Comparison of ENCODE assay signal across 21 cellular contexts in the genomic region with DNA sequence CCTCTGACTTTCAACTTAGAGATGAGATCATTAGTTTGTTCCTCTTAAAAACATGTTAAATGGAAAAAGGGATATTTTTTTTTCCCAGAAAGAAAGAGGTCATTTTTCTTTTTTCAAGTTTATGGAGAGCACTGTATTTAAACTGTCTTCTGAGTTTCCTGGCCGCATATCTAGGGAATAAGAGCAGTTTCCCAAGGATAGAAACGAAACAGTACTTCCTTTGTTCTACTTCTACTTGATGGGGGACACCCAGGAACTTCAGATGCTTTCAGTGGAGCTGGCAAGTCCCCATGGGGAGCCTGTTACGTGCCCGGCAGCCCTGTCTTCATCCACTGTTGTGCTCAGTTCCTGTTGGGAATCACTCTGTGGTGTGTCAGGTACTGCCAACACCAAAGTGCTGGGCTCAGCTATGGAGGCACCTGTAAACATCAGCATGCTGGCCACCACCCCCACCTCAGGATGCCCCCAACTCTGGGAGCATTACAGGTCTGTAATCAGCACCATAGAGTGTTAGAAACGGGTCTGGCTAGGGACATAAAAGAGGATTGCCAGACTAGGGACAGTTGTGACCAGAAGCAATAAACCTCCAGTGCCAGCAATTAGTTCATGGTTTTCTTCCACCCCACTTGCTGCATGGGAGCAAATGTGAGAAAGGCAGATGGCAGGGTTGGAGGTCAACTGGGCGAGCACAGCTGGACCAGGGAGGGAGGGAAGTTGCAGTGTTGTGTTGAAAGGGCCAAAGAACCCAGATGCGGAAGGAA.
DNase-seq lines count a peak whose midpoint lies in the region; ATAC-seq, FAIRE-seq and TF ChIP-seq lines count a peak whose summit lies in the region.
"Had no signal": no experiment of that assay in that cellular context is flagged by ENCODE, and none has a peak within 500 bp of the region (broad histone marks: within the 10 kb centered on the region; RNA-seq: fewer than 3 reads in every experiment).

No MANE protein-coding gene starts in this region.

- H3K36me3 ChIP-seq in left ventricle myocardium inferior (no peaks in the 10 kb centered on the region), esophagus squamous epithelium (no peaks in the 10 kb centered on the region), pancreas (no peaks in the 10 kb centered on the region), aorta (ENCODE audit: control insufficient read depth in 1 of 2, insufficient read depth in 2 of 2, low read length in 1 of 2) (no peaks in the 10 kb centered on the region)
- H3K36me3 ChIP-seq: cardiac muscle cell had no signal

- intact Hi-C loops in left ventricle myocardium inferior (cut with micrococcal nuclease) (no loop called here), left cardiac atrium (cut with DNase I) (loop anchor here in 1 of 2 donors (5.0 kb wide), 1 partner anchor 45 kb away; no protein-coding TSS in a partner anchor), esophagus squamous epithelium (cut with DNase I) (no loop called here), pancreas (cut with DNase I) (no loop called here), aorta (cut with DNase I) (loop anchor here (10.0 kb wide), 2 partner anchors 258 to 418 kb away; partner anchors contain the start of gene CDYL (in 1 of the 2))

- DNase-seq in left ventricle myocardium inferior: no peak
- DNase-seq in left cardiac atrium: no peak
- DNase-seq in esophagus squamous epithelium (lab: John Stamatoyannopoulos, UW): no peak
- peak; percentile 6 for DNase-seq in neural crest cell (ENCODE audit: low read depth, low spot score)
- no peak for DNase-seq in stimulated activated naive CD8-positive, alpha-beta T cell treated with anti-CD3 and anti-CD28 coated beads, Interleukin-15, amount 100 ng/mL, for 72 hours
- no peak for DNase-seq in pancreas
- no peak for DNase-seq in aorta
- DNase-seq: activated CD4-positive, alpha-beta T cell treated with anti-CD3 and anti-CD28 coated beads, Interleukin-2, amount 50 U/mL, for 48 hours; activated T-cell treated with anti-CD3 and anti-CD28 coated beads, Interleukin-2, amount 50 U/mL, for 24 hours; CD4-positive, CD25-positive, alpha-beta regulatory T cell; endodermal cell; glutamatergic neuron; kidney; NCI-H1694; NCI-H446 treated with DMSO at 0.1 percent for 48 hours; psoas muscle had no signal

- no peak for ATAC-seq in left cardiac atrium
- no peak for ATAC-seq in stimulated activated naive CD8-positive, alpha-beta T cell treated with anti-CD3 and anti-CD28 coated beads, Interleukin-15, amount 100 ng/mL, for 72 hours
- no peak for ATAC-seq in pancreas
- ATAC-seq in HG03442 (IDR thresholded peaks at IDR 0.05; ENCODE audit: unreplicated experiment): no peak
- no peak for ATAC-seq in aorta (ENCODE audit: low FRiP score)
- ATAC-seq: psoas muscle had no signal

- WGBS in esophagus squamous epithelium, 2 donors: 76 to 80% methylated on average over 6 to 7 of the region's 7 CpGs
- WGBS in pancreas, 2 donors: 71 to 73% methylated on average over 7 of the region's 7 CpGs
- WGBS in aorta, 2 donors: 81% methylated on average over 7 of the region's 7 CpGs

- no peak for FAIRE-seq in pancreas (lab: Jason Lieb, UNC)
- FAIRE-seq: A204.1, H54, kidney had no signal

- H3K9me3 ChIP-seq in left ventricle myocardium inferior (replicated peaks) (no peaks in the 10 kb centered on the region), esophagus squamous epithelium (no peaks in the 10 kb centered on the region), pancreas (no peaks in the 10 kb centered on the region), aorta (ENCODE audit: control insufficient read depth, low read length) (no peaks in the 10 kb centered on the region)
- H3K9me3 ChIP-seq: psoas muscle had no signal

- peak overlapping the region; percentile 35 for H3K4me3 Mint-ChIP-seq in neural crest cell
- no peak overlapping the region for H3K4me3 Mint-ChIP-seq in stimulated activated naive CD8-positive, alpha-beta T cell treated with anti-CD3 and anti-CD28 coated beads, Interleukin-15, amount 100 ng/mL, for 72 hours
- H3K4me3 Mint-ChIP-seq: activated naive CD8-positive, alpha-beta T cell; activated T-cell treated with anti-CD3 and anti-CD28 coated beads, Interleukin-2, amount 50 U/mL, for 24 hours; CD4-positive, CD25-positive, alpha-beta regulatory T cell; endodermal cell had no signal

- TF ChIP-seq CTCF in left ventricle myocardium inferior (IDR thresholded peaks at IDR 0.05; ENCODE audit: borderline replicate concordance) (no peak), esophagus squamous epithelium (IDR thresholded peaks at IDR 0.05) (no peak), neural crest cell (conservative IDR thresholded peaks at IDR 0.05) (no peak), pancreas (IDR thresholded peaks at IDR 0.05) (no peak)

- no peaks in the 10 kb centered on the region for H3K27me3 Mint-ChIP-seq in neural crest cell (ENCODE audit: low read depth)
- H3K27me3 Mint-ChIP-seq in stimulated activated naive CD8-positive, alpha-beta T cell treated with anti-CD3 and anti-CD28 coated beads, Interleukin-15, amount 100 ng/mL, for 72 hours: peaks cover 42% of the 10 kb centered on the region

- H3K27me3 ChIP-seq in left ventricle myocardium inferior (ENCODE audit: low read depth): no peaks in the 10 kb centered on the region
- H3K27me3 ChIP-seq in esophagus squamous epithelium: no peaks in the 10 kb centered on the region
- H3K27me3 ChIP-seq in pancreas: no peaks in the 10 kb centered on the region
- H3K27me3 ChIP-seq in aorta (ENCODE audit: control insufficient read depth in 1 of 2, insufficient read depth in 2 of 2, low read length in 1 of 2): no peaks in the 10 kb centered on the region
- H3K27me3 ChIP-seq: cardiac muscle cell had no signal

- H3K27ac ChIP-seq in left ventricle myocardium inferior (replicated peaks) (peak overlapping the region; percentile 94), esophagus squamous epithelium (peak overlapping the region; percentile 53 to 94 (median 91)), pancreas (no peak overlapping the region), aorta (ENCODE audit: low read depth in 1 of 2, low read length in 2 of 2) (no peak overlapping the region)
- H3K27ac ChIP-seq: cardiac muscle cell, psoas muscle had no signal

- H3K27ac Mint-ChIP-seq in neural crest cell (ENCODE audit: unreplicated experiment): peak overlapping the region; percentile 90
- no peak overlapping the region for H3K27ac Mint-ChIP-seq in stimulated activated naive CD8-positive, alpha-beta T cell treated with anti-CD3 and anti-CD28 coated beads, Interleukin-15, amount 100 ng/mL, for 72 hours
- H3K27ac Mint-ChIP-seq: activated naive CD8-positive, alpha-beta T cell; activated T-cell treated with anti-CD3 and anti-CD28 coated beads, Interleukin-2, amount 50 U/mL, for 24 hours; CD4-positive, CD25-positive, alpha-beta regulatory T cell; endodermal cell had no signal

- no peaks in the 10 kb centered on the region for H3K36me3 Mint-ChIP-seq in neural crest cell (ENCODE audit: low read depth)
- H3K36me3 Mint-ChIP-seq: activated naive CD8-positive, alpha-beta T cell; CD4-positive, CD25-positive, alpha-beta regulatory T cell had no signal

- TF ChIP-seq POLR2A in esophagus squamous epithelium (IDR thresholded peaks at IDR 0.05): no peak

- peaks cover 16% of the 10 kb centered on the region for H3K9me3 Mint-ChIP-seq in neural crest cell
- no peaks in the 10 kb centered on the region for H3K9me3 Mint-ChIP-seq in stimulated activated naive CD8-positive, alpha-beta T cell treated with anti-CD3 and anti-CD28 coated beads, Interleukin-15, amount 100 ng/mL, for 72 hours
- H3K9me3 Mint-ChIP-seq: activated T-cell treated with anti-CD3 and anti-CD28 coated beads, Interleukin-2, amount 50 U/mL, for 24 hours had no signal

- H3K4me1 ChIP-seq in left ventricle myocardium inferior: peaks cover 32% of the 10 kb centered on the region
- H3K4me1 ChIP-seq in esophagus squamous epithelium: peaks cover 20 to 48% (median 21%) of the 10 kb centered on the region in 3 donors
- peaks cover 0 to 5% (median 0%) of the 10 kb centered on the region in 3 donors for H3K4me1 ChIP-seq in pancreas
- peaks cover 0 to 5% of the 10 kb centered on the region in 2 donors for H3K4me1 ChIP-seq in aorta (ENCODE audit: control insufficient read depth in 1 of 2, insufficient read depth in 2 of 2, low read length in 2 of 2)

- peaks cover 39% of the 10 kb centered on the region for H3K4me1 Mint-ChIP-seq in neural crest cell
- H3K4me1 Mint-ChIP-seq in stimulated activated naive CD8-positive, alpha-beta T cell treated with anti-CD3 and anti-CD28 coated beads, Interleukin-15, amount 100 ng/mL, for 72 hours: no peaks in the 10 kb centered on the region

- H3K4me3 ChIP-seq in left ventricle myocardium inferior (no peak overlapping the region), esophagus squamous epithelium (no peak overlapping the region), pancreas (no peak overlapping the region), aorta (ENCODE audit: low read length in 2 of 2) (no peak overlapping the region)
- H3K4me3 ChIP-seq: cardiac muscle cell, psoas muscle had no signal

Comparison
In these comparisons a context has a peak if more than half of its experiments do, and no peak if none do; other contexts are left out.
1. H3K27ac ChIP-seq: peak in left ventricle myocardium inferior (single experiment) and esophagus squamous epithelium (4 of 4); none in pancreas (0 of 4) and aorta (0 of 2).
2. intact Hi-C loops: an anchor here in aorta (10.0 kb wide); none called in left ventricle myocardium inferior, esophagus squamous epithelium and pancreas.